Comparison of ENCODE assay signal across 9 cellular contexts in the genomic region with DNA sequence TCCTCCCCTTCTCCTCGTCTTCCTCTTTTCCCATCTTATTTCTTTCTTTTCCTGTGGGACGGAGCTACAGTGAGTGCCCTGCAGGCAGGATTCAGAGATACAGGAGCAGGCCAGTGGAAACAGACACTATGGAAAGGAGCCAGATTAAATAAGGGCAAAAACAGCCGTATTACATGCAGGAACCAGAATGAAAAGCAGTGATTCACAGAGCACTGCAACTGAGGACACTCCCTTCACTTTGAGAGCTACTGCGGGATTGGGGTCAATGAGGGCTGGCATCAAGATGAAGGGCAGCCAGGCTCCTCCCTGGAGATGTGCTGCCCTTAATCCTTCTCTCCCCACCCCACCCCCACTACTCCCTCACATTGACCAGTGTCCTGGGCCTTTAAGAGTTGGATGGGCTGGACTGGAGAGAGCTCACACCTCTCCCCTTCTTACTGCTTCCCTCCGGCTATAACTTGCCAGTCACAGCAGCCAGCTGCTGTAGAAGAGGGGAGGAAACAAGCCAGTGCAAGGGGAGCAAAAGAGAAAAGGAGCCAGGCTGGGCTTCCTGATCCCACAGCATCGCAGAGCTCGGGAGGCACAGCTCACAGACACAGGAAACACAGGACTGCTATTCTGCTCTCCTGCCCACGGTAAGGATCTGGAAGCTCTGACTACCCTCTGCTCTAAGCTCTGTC. TPM values are rescaled to one million over a fixed set of nuclear protein-coding genes. Genes with fewer than 3 reads are reported as not detected.
A peak's percentile ranks its signal among the peaks of the same experiment; 100 is the strongest.
DNase-seq lines count a peak whose midpoint lies in the region; ATAC-seq, FAIRE-seq and TF ChIP-seq lines count a peak whose summit lies in the region.
"Had no signal": no experiment of that assay in that cellular context is flagged by ENCODE, and none has a peak within 500 bp of the region (broad histone marks: within the 10 kb centered on the region; RNA-seq: fewer than 3 reads in every experiment).

PLCD4 (plus strand) TSS at position 464 of the 680 bp plus-strand sequence. CDS start 7,841 bp downstream, outside the sequence.

- H2AFZ ChIP-seq in ACC112 (ENCODE audit: low read length, unreplicated experiment) (peak within 1 kb of the TSS; percentile 79), H1 (ENCODE audit: low read length) (peak within 1 kb of the TSS; percentile 69)

- H3K18ac ChIP-seq in H1 (ENCODE audit: extremely low read depth, low read length) = no peak within 1 kb of the TSS

- no peak within 1 kb of the TSS for H2BK15ac ChIP-seq in H1 (ENCODE audit: low read length)

- no peak within 1 kb of the TSS for H2BK120ac ChIP-seq in H1 (replicated peaks; ENCODE audit: low read depth, low read length)

- peak; percentile 20 for DNase-seq in NCI-H1694 (lab: John Stamatoyannopoulos, UW)
- DNase-seq in H1 (ENCODE audit: low read depth in 1 of 2, low spot score in 2 of 2) = no peak
- DNase-seq in Kasumi-1 (lab: John Stamatoyannopoulos, UW) = no peak
- DNase-seq in stimulated activated CD4-positive, alpha-beta T cell treated with anti-CD3 and anti-CD28 coated beads, Interleukin-4, amount 100 ng/mL, for 4 hours = no peak
- no peak for DNase-seq in NCI-H2081 treated with DMSO at 0.1 percent for 48 hours (lab: John Stamatoyannopoulos, UW)
- DNase-seq: naive thymus-derived CD4-positive, alpha-beta T cell had no signal

- H3K36me3 ChIP-seq in ACC112 (ENCODE audit: insufficient read depth, low read length) = no peaks in the 10 kb centered on the region
- H3K36me3 ChIP-seq in H1 (ENCODE audit: control insufficient read depth in 2 of 4, insufficient read depth in 4 of 4, low read length in 3 of 4) = no peaks in the 10 kb centered on the region; a peak in 1 of 8 replicates
- no peaks in the 10 kb centered on the region for H3K36me3 ChIP-seq in mesodermal cell (ENCODE audit: control insufficient read depth, insufficient read depth, low read length)

- TF ChIP-seq EP300 in H1 (IDR thresholded peaks at IDR 0.05; ENCODE audit: borderline replicate concordance in 1 of 2, low read depth in 2 of 2, low read length in 2 of 2) = no peak

- no peak within 1 kb of the TSS for H3K23ac ChIP-seq in H1 (ENCODE audit: insufficient read length)

- peak within 1 kb of the TSS; percentile 56 for H3K4me3 ChIP-seq in ACC112 (ENCODE audit: low read depth, low read length)
- H3K4me3 ChIP-seq in H1 (ENCODE audit: extremely low read depth in 1 of 4, insufficient read depth in 2 of 4, low read depth in 3 of 4, low read length in 4 of 4) = no peak within 1 kb of the TSS
- H3K4me3 ChIP-seq in mesodermal cell (ENCODE audit: extremely low read depth, insufficient read depth, low read length, poor library complexity, severe bottlenecking) = no peak within 1 kb of the TSS

- peak within 1 kb of the TSS in 1 of 2 experiments; percentile 3; a peak in 2 of 4 replicates for H3K4me2 ChIP-seq in H1 (ENCODE audit: insufficient read depth in 1 of 2, low read depth in 2 of 2, low read length in 2 of 2)

- H3K79me2 ChIP-seq in ACC112 (ENCODE audit: control insufficient read depth, insufficient read depth, low read length, unreplicated experiment) = no peaks in the 10 kb centered on the region
- no peaks in the 10 kb centered on the region for H3K79me2 ChIP-seq in H1 (ENCODE audit: control insufficient read depth in 1 of 2, insufficient read depth in 2 of 2, low read length in 2 of 2)

- no peak for ATAC-seq in GM21447 (IDR thresholded peaks at IDR 0.05; ENCODE audit: unreplicated experiment)
- ATAC-seq: naive thymus-derived CD4-positive, alpha-beta T cell had no signal

- H3K27ac ChIP-seq in ACC112 (ENCODE audit: low read depth, low read length) (peak within 1 kb of the TSS; percentile 8), H1 (ENCODE audit: low read depth, low read length) (no peak within 1 kb of the TSS), mesodermal cell (ENCODE audit: low read depth, low read length, severe bottlenecking) (peak within 1 kb of the TSS; percentile 64)

- no peaks in the 10 kb centered on the region for H3K23me2 ChIP-seq in H1 (ENCODE audit: low read depth, low read length)

- H3K56ac ChIP-seq in H1 (replicated peaks; ENCODE audit: insufficient read length, low read depth, low read length) = no peak within 1 kb of the TSS

- 69% methylated on average over 8 of the region's 8 CpGs; no CpG with 5 or more reads in 1 of the 2 experiments for WGBS in H1 (ENCODE audit: extremely low coverage in 1 of 2, insufficient coverage in 1 of 2, insufficient read length in 1 of 2, insufficient replicate concordance in 2 of 2, low coverage in 1 of 2, low lambda C conversion rate in 2 of 2, missing lambda C conversion rate in 1 of 2), 2 experiments
- WGBS in mesodermal cell (ENCODE audit: insufficient coverage in 2 of 2), 2 experiments = 36 to 43% methylated on average over 7 of the region's 8 CpGs

- H4K91ac ChIP-seq in H1 (replicated peaks; ENCODE audit: insufficient read length, low read length) = no peak within 1 kb of the TSS

- no peak for TF ChIP-seq RAD21 in H1 (IDR thresholded peaks at IDR 0.05 in 1 of 2, conservative IDR thresholded peaks at IDR 0.05 in 1 of 2; ENCODE audit: low read depth in 2 of 2, low read length in 2 of 2)

- POLR2A ChIA-PET in H1 (lab: Charles Lee; ENCODE audit: partially characterized antibody) = interaction anchor here (0.7 to 3.7 kb wide), 7 partner anchors 9 to 44 kb away, joined by 3 to 39 read pairs (median 4); no protein-coding TSS in a partner anchor

- H3K9me3 ChIP-seq in H1 (ENCODE audit: insufficient read depth in 2 of 2, low read depth in 1 of 2, low read length in 1 of 2) = no peaks in the 10 kb centered on the region
- H3K9me3 ChIP-seq in mesodermal cell (ENCODE audit: control insufficient read depth, low read length) = no peaks in the 10 kb centered on the region

- no peaks in the 10 kb centered on the region for H3K79me1 ChIP-seq in H1 (ENCODE audit: low read depth, low read length)

- H3K4ac ChIP-seq in H1 (replicated peaks; ENCODE audit: insufficient read length, low read depth, low read length) = no peak within 1 kb of the TSS

- TF ChIP-seq POLR2A in H1 (IDR thresholded peaks at IDR 0.05; ENCODE audit: control extremely low read depth in 1 of 2, low read depth in 2 of 2, low read length in 2 of 2) = no peak

- no peak within 1 kb of the TSS for H2BK20ac ChIP-seq in H1 (ENCODE audit: low read length)

- no peaks in the 10 kb centered on the region for H4K20me1 ChIP-seq in H1 (replicated peaks in 1 of 2; ENCODE audit: control insufficient read depth in 1 of 2, insufficient read depth in 2 of 2, low read length in 2 of 2)

- no peak for TF ChIP-seq CTCF in H1 (IDR thresholded peaks at IDR 0.05; ENCODE audit: control extremely low read depth in 1 of 3, insufficient read depth in 1 of 3, low read depth in 1 of 3, low read length in 3 of 3)

- no peak within 1 kb of the TSS for H4K8ac ChIP-seq in H1 (ENCODE audit: extremely low read depth, insufficient read depth, low read length)

- no peak within 1 kb of the TSS for H4K5ac ChIP-seq in H1 (ENCODE audit: insufficient read length, low read depth, low read length)

- H2BK5ac ChIP-seq in H1 (ENCODE audit: low read depth, low read length) = no peak within 1 kb of the TSS

- CTCF ChIA-PET in H1 (lab: Charles Lee; ENCODE audit: partially characterized antibody) = interaction anchor here (0.7 to 3.0 kb wide), 10 partner anchors 9 to 214 kb away, joined by 3 to 17 read pairs (median 4); no protein-coding TSS in a partner anchor

- H3K27me3 ChIP-seq in ACC112 (ENCODE audit: insufficient read depth, low read length) = no peaks in the 10 kb centered on the region
- no peaks in the 10 kb centered on the region for H3K27me3 ChIP-seq in H1 (replicated peaks in 1 of 4; ENCODE audit: control insufficient read depth in 3 of 4, extremely low read depth in 1 of 4, insufficient read depth in 3 of 4, low read length in 3 of 4)

- H2AK5ac ChIP-seq in H1 (ENCODE audit: low read depth, low read length) = no peak within 1 kb of the TSS

- H2BK12ac ChIP-seq in H1 (ENCODE audit: low read depth, low read length) = no peak within 1 kb of the TSS

- FAIRE-seq in H1 (lab: Jason Lieb, UNC) = no peak

- H3K14ac ChIP-seq in H1 (ENCODE audit: insufficient read length) = no peak within 1 kb of the TSS

- peaks cover 19% of the 10 kb centered on the region for H3K4me1 ChIP-seq in ACC112 (ENCODE audit: control insufficient read depth, insufficient read depth, low read length, unreplicated experiment)
- peaks cover 0 to 4% (median 2%) of the 10 kb centered on the region in 4 experiments; a peak in 2 of 7 replicates for H3K4me1 ChIP-seq in H1 (replicated peaks in 1 of 4; ENCODE audit: control insufficient read depth in 3 of 4, insufficient read depth in 4 of 4, low read length in 3 of 4)
- peaks cover 11% of the 10 kb centered on the region for H3K4me1 ChIP-seq in mesodermal cell (ENCODE audit: control insufficient read depth, insufficient read depth, low read length, poor library complexity, severe bottlenecking)

- H3K9ac ChIP-seq in H1 (replicated peaks in 1 of 4; ENCODE audit: extremely low read depth in 1 of 4, low read depth in 3 of 4, low read length in 3 of 4) = peak within 1 kb of the TSS in 1 of 4 experiments; percentile 32; a peak in 1 of 7 replicates

RNA-seq across cellular contexts. Expression of gene PLCD4, which starts in this region (rescaled TPM):
- total RNA-seq in H1 (2021; fragmentation: NEBNext Ultra II Directional; extraction: Animal tissue kit (Norgen Biotek cat#: 25700)) = 0.50 and 0.61 TPM in 2 replicates
- 0.16 and 0.21 TPM in 2 replicates for polyA plus RNA-seq in H1 (2011; rRNA removed)
- polyA plus RNA-seq in H1 (2011; cell fraction: cytosol; rRNA removed) = 0.08 TPM
- polyA plus RNA-seq in H1 (2011; cell fraction: nucleus; rRNA removed) = 0.94 TPM
- polyA plus RNA-seq in H1 (2012, experiment 1 of 2) = 1.6 to 2.9 TPM (median 2.4 TPM) in 4 replicates
- polyA plus RNA-seq in H1 (2012, experiment 2 of 2) = 0.56 TPM
- 0.16 TPM for polyA plus RNA-seq in H1 (2013, experiment 1 of 2)
- 0.17 TPM for polyA plus RNA-seq in H1 (2013, experiment 2 of 2)
- polyA minus RNA-seq in H1 (2011; rRNA and poly(A)+ RNA removed) = 0.34 and 0.69 TPM in 2 replicates
- polyA minus RNA-seq in H1 (2011; cell fraction: cytosol; rRNA and poly(A)+ RNA removed) = not detected
- polyA minus RNA-seq in H1 (2011; cell fraction: nucleus; rRNA and poly(A)+ RNA removed) = 0.40 TPM
- 1.3 TPM for polyA plus RNA-seq in mesodermal cell (2013, experiment 1 of 2)
- 0.76 TPM for polyA plus RNA-seq in mesodermal cell (2013, experiment 2 of 2)
